In genomic region chr1:176754663-176755062, GRCh38 we compare ENCODE assay signal across 26 cellular contexts.
"Had no signal": no experiment of that assay in that cellular context is flagged by ENCODE, and none has a peak within 500 bp of the region (broad histone marks: within the 10 kb centered on the region; RNA-seq: fewer than 3 reads in every experiment).

No MANE protein-coding gene starts in this region.

- H3K27ac ChIP-seq: dorsolateral prefrontal cortex, epithelial cell of prostate, esophagus muscularis mucosa, gastrocnemius medialis, heart right ventricle, left ventricle myocardium inferior, lower lobe of right lung, parathyroid adenoma, right atrium auricular region, sigmoid colon, skin epidermis, testis, transverse colon had no signal

- H3K4me1 ChIP-seq: esophagus muscularis mucosa, gastrocnemius medialis, heart right ventricle, left ventricle myocardium inferior, lower lobe of right lung, parathyroid adenoma, right atrium auricular region, sigmoid colon, testis, transverse colon had no signal

- H3K9me3 Mint-ChIP-seq: stimulated activated naive B cell treated with anti-CD40 and anti-IgM and Interleukin-4, amounts not matched to agents 10 μg/mL and 1 μg/mL and 100 μg/mL, for 72 hours had no signal

- H3K27ac Mint-ChIP-seq: effector memory CD8-positive, alpha-beta T cell; immature natural killer cell; natural killer cell treated with Interleukin-12 subunit alpha and Interleukin-12 subunit beta and Interleukin-15 and Interleukin-18, amount 100 ng/mL, for 72 hours; stimulated activated naive B cell treated with anti-CD40 and anti-IgM and Interleukin-4, amounts not matched to agents 10 μg/mL and 1 μg/mL and 100 μg/mL, for 72 hours; stimulated activated naive CD8-positive, alpha-beta T cell treated with anti-CD3 and anti-CD28 coated beads, Interleukin-15, amount 100 ng/mL, for 72 hours had no signal

- DNase-seq: cortex of kidney; effector memory CD8-positive, alpha-beta T cell; gastrocnemius medialis; heart right ventricle; immature natural killer cell; kidney; left cardiac atrium; left ventricle myocardium inferior; lower lobe of right lung; mesenchymal stem cell; midbrain; occipital lobe; sigmoid colon; stimulated activated CD4-positive, alpha-beta T cell treated with anti-CD3 and anti-CD28 coated beads, Interleukin-2, amount 100 ng/mL, for 24 hours; stimulated activated CD4-positive, alpha-beta T cell treated with anti-CD3 and anti-CD28 coated beads, Interleukin-4, amount 100 ng/mL, for 4 hours; stimulated activated naive B cell treated with anti-CD40 and anti-IgM and Interleukin-4, amounts not matched to agents 10 μg/mL and 1 μg/mL and 100 μg/mL, for 72 hours; stimulated activated naive CD8-positive, alpha-beta T cell treated with anti-CD3 and anti-CD28 coated beads, Interleukin-15, amount 100 ng/mL, for 72 hours; testis; transverse colon had no signal

- ATAC-seq: effector memory CD8-positive, alpha-beta T cell; gastrocnemius medialis; heart right ventricle; left cardiac atrium; lower lobe of right lung; natural killer cell treated with Interleukin-12 subunit alpha and Interleukin-12 subunit beta and Interleukin-15 and Interleukin-18, amount 100 ng/mL, for 72 hours; stimulated activated naive B cell treated with anti-CD40 and anti-IgM and Interleukin-4, amounts not matched to agents 10 μg/mL and 1 μg/mL and 100 μg/mL, for 72 hours; stimulated activated naive CD8-positive, alpha-beta T cell treated with anti-CD3 and anti-CD28 coated beads, Interleukin-15, amount 100 ng/mL, for 72 hours had no signal

- H3K4me1 Mint-ChIP-seq: immature natural killer cell; stimulated activated naive B cell treated with anti-CD40 and anti-IgM and Interleukin-4, amounts not matched to agents 10 μg/mL and 1 μg/mL and 100 μg/mL, for 72 hours; stimulated activated naive CD8-positive, alpha-beta T cell treated with anti-CD3 and anti-CD28 coated beads, Interleukin-15, amount 100 ng/mL, for 72 hours had no signal

- H3K36me3 Mint-ChIP-seq: immature natural killer cell; natural killer cell treated with Interleukin-12 subunit alpha and Interleukin-12 subunit beta and Interleukin-15 and Interleukin-18, amount 100 ng/mL, for 72 hours; stimulated activated naive B cell treated with anti-CD40 and anti-IgM and Interleukin-4, amounts not matched to agents 10 μg/mL and 1 μg/mL and 100 μg/mL, for 72 hours had no signal

- H3K27me3 Mint-ChIP-seq: effector memory CD8-positive, alpha-beta T cell; natural killer cell treated with Interleukin-12 subunit alpha and Interleukin-12 subunit beta and Interleukin-15 and Interleukin-18, amount 100 ng/mL, for 72 hours; stimulated activated naive B cell treated with anti-CD40 and anti-IgM and Interleukin-4, amounts not matched to agents 10 μg/mL and 1 μg/mL and 100 μg/mL, for 72 hours; stimulated activated naive CD8-positive, alpha-beta T cell treated with anti-CD3 and anti-CD28 coated beads, Interleukin-15, amount 100 ng/mL, for 72 hours had no signal

- H3K4me3 ChIP-seq: dorsolateral prefrontal cortex, esophagus muscularis mucosa, gastrocnemius medialis, heart right ventricle, left ventricle myocardium inferior, lower lobe of right lung, right atrium auricular region, sigmoid colon, skin epidermis, testis, transverse colon had no signal

- H3K9me3 ChIP-seq: esophagus muscularis mucosa, gastrocnemius medialis, left ventricle myocardium inferior, lower lobe of right lung, right atrium auricular region, sigmoid colon, testis, transverse colon had no signal

- H3K36me3 ChIP-seq: esophagus muscularis mucosa, gastrocnemius medialis, heart right ventricle, left ventricle myocardium inferior, lower lobe of right lung, right atrium auricular region, sigmoid colon, transverse colon had no signal

- H3K27me3 ChIP-seq: dorsolateral prefrontal cortex, esophagus muscularis mucosa, gastrocnemius medialis, heart right ventricle, right atrium auricular region, sigmoid colon, testis, transverse colon had no signal

- H3K4me3 Mint-ChIP-seq: effector memory CD8-positive, alpha-beta T cell; immature natural killer cell; natural killer cell treated with Interleukin-12 subunit alpha and Interleukin-12 subunit beta and Interleukin-15 and Interleukin-18, amount 100 ng/mL, for 72 hours; stimulated activated naive B cell treated with anti-CD40 and anti-IgM and Interleukin-4, amounts not matched to agents 10 μg/mL and 1 μg/mL and 100 μg/mL, for 72 hours; stimulated activated naive CD8-positive, alpha-beta T cell treated with anti-CD3 and anti-CD28 coated beads, Interleukin-15, amount 100 ng/mL, for 72 hours had no signal
